Comparison of ENCODE assay signal across 1 cellular context in genomic region chr19:3398114-3398899, GRCh38.
TF ChIP-seq lines count a peak whose summit lies in the region.

No MANE protein-coding gene starts in this region.

TF ChIP-seq in HepG2, 621 proteins besides CTCF, POLR2A, EP300 and RAD21 (continued from another document and continues in another):
- no peak for TF ChIP-seq CREB3 (CRISPR knock-in tag; IDR thresholded peaks at IDR 0.05)
- TF ChIP-seq ZNF7 (CRISPR knock-in tag; IDR thresholded peaks at IDR 0.05): peak; percentile 43; the same call in 1 of the 2 replicates
- no peak for TF ChIP-seq ZNF282 (IDR thresholded peaks at IDR 0.05; ENCODE audit: partially characterized antibody)
- TF ChIP-seq NFYB (CRISPR knock-in tag; IDR thresholded peaks at IDR 0.05): no peak
- TF ChIP-seq ZNF326 (CRISPR knock-in tag; IDR thresholded peaks at IDR 0.05; ENCODE audit: borderline replicate concordance): no peak
- TF ChIP-seq ZNF143 (CRISPR knock-in tag; IDR thresholded peaks at IDR 0.05): peak; percentile 51; the same call in 1 of the 2 replicates
- peak; percentile 62; the same call in 1 of the 2 replicates for TF ChIP-seq PRDM15 (CRISPR knock-in tag; IDR thresholded peaks at IDR 0.05)
- TF ChIP-seq ZSCAN31 (CRISPR knock-in tag; IDR thresholded peaks at IDR 0.05; ENCODE audit: low read depth): peak; percentile 34; the same call in 1 of the 2 replicates
- no peak; the same call in none of the 2 replicates for TF ChIP-seq NRL (CRISPR knock-in tag; IDR thresholded peaks at IDR 0.05; ENCODE audit: borderline replicate concordance)
- no peak for TF ChIP-seq ZMAT5 (CRISPR knock-in tag; IDR thresholded peaks at IDR 0.05; ENCODE audit: borderline replicate concordance, low read depth)
- TF ChIP-seq HNRNPLL (IDR thresholded peaks at IDR 0.05; ENCODE audit: low read depth, low read length, poor library complexity, severe bottlenecking): peak; percentile 29
- no peak for TF ChIP-seq THYN1 (CRISPR knock-in tag; IDR thresholded peaks at IDR 0.05; ENCODE audit: borderline replicate concordance, low read depth)
- TF ChIP-seq SRSF4 (IDR thresholded peaks at IDR 0.05; ENCODE audit: low read depth, low read length, poor library complexity, severe bottlenecking): no peak
- TF ChIP-seq ZNF335 (CRISPR knock-in tag; IDR thresholded peaks at IDR 0.05): no peak
- TF ChIP-seq ZIK1 (CRISPR knock-in tag; IDR thresholded peaks at IDR 0.05; ENCODE audit: borderline replicate concordance, low read depth): no peak
- peak; percentile 37 for TF ChIP-seq ZNF18 (CRISPR knock-in tag; IDR thresholded peaks at IDR 0.05; ENCODE audit: insufficient replicate concordance)
- TF ChIP-seq ATM (IDR thresholded peaks at IDR 0.05; ENCODE audit: borderline replicate concordance): peak; percentile 31; the same call in 1 of the 2 replicates
- TF ChIP-seq ZNF280B (CRISPR knock-in tag; IDR thresholded peaks at IDR 0.05; ENCODE audit: borderline replicate concordance): no peak
- TF ChIP-seq ZNF629 (CRISPR knock-in tag; conservative IDR thresholded peaks at IDR 0.05): peak; percentile 99
- no peak for TF ChIP-seq CENPBD1 (CRISPR knock-in tag; IDR thresholded peaks at IDR 0.05; ENCODE audit: borderline replicate concordance, low read depth)
- no peak for TF ChIP-seq ZSCAN29 (CRISPR knock-in tag; conservative IDR thresholded peaks at IDR 0.05)
- peak; percentile 81; the same call in 1 of the 2 replicates for TF ChIP-seq FOXK1 (CRISPR knock-in tag; IDR thresholded peaks at IDR 0.05; ENCODE audit: borderline replicate concordance, low read depth)
- TF ChIP-seq PCBP1 (IDR thresholded peaks at IDR 0.05; ENCODE audit: borderline replicate concordance, low read depth, low read length): peak; percentile 66; the same call in 1 of the 2 replicates
- no peak for TF ChIP-seq U2AF2 (IDR thresholded peaks at IDR 0.05; ENCODE audit: low read depth, low read length)
- TF ChIP-seq ETS1 (CRISPR knock-in tag; IDR thresholded peaks at IDR 0.05): no peak
- TF ChIP-seq ZEB1 (IDR thresholded peaks at IDR 0.05; ENCODE audit: insufficient replicate concordance, low read depth): no peak
- TF ChIP-seq E2F5 (CRISPR knock-in tag; conservative IDR thresholded peaks at IDR 0.05): no peak
- no peak for TF ChIP-seq RARG (CRISPR knock-in tag; IDR thresholded peaks at IDR 0.05; ENCODE audit: low read depth)
- no peak for TF ChIP-seq ATF5 (CRISPR knock-in tag; IDR thresholded peaks at IDR 0.05; ENCODE audit: low read depth)
- peak; percentile 82; the same call in 1 of the 2 replicates for TF ChIP-seq ZNF839 (CRISPR knock-in tag; IDR thresholded peaks at IDR 0.05; ENCODE audit: borderline replicate concordance)
- no peak for TF ChIP-seq ZNF562 (CRISPR knock-in tag; IDR thresholded peaks at IDR 0.05; ENCODE audit: borderline replicate concordance)
- TF ChIP-seq ZBED4 (CRISPR knock-in tag; IDR thresholded peaks at IDR 0.05; ENCODE audit: borderline replicate concordance): peak; percentile 83; the same call in 1 of the 2 replicates
- no peak for TF ChIP-seq MTA3 (CRISPR knock-in tag; IDR thresholded peaks at IDR 0.05)
- peak; percentile 89 for TF ChIP-seq KDM2A (CRISPR knock-in tag; IDR thresholded peaks at IDR 0.05; ENCODE audit: borderline replicate concordance, low read depth)
- TF ChIP-seq MATR3 (CRISPR knock-in tag; IDR thresholded peaks at IDR 0.05): no peak
- no peak; the same call in 1 of the 2 replicates for TF ChIP-seq ZBTB20 (CRISPR knock-in tag; IDR thresholded peaks at IDR 0.05; ENCODE audit: borderline replicate concordance, low read depth)
- no peak; the same call in 1 of the 2 replicates for TF ChIP-seq MTA1 (CRISPR knock-in tag; IDR thresholded peaks at IDR 0.05; ENCODE audit: borderline replicate concordance)
- peak; percentile 48 for TF ChIP-seq TFDP2 (CRISPR knock-in tag; IDR thresholded peaks at IDR 0.05)
- TF ChIP-seq SNAPC2 (CRISPR knock-in tag; IDR thresholded peaks at IDR 0.05): no peak
- TF ChIP-seq ZFP62 (CRISPR knock-in tag; IDR thresholded peaks at IDR 0.05): no peak
- TF ChIP-seq TEF (CRISPR knock-in tag; IDR thresholded peaks at IDR 0.05): peak; percentile 100
- TF ChIP-seq ZNF704 (CRISPR knock-in tag; IDR thresholded peaks at IDR 0.05; ENCODE audit: borderline replicate concordance): 0 out of 2 replicates have a peak, but pooled peaks have one; percentile 36
